Comparison of ENCODE assay signal across 12 cellular contexts in genomic region chr14:70780396-70781075, GRCh38. TPM values are rescaled to one million over a fixed set of nuclear protein-coding genes. Genes with fewer than 3 reads are reported as not detected.
DNase-seq lines count a peak whose midpoint lies in the region; ATAC-seq and TF ChIP-seq lines count a peak whose summit lies in the region.
"Had no signal": no experiment of that assay in that cellular context is flagged by ENCODE, and none has a peak within 500 bp of the region (broad histone marks: within the 10 kb centered on the region; RNA-seq: fewer than 3 reads in every experiment).

No MANE protein-coding gene starts in this region.

- intact Hi-C loops in sciatic nerve (cut with DNase I) = no loop called here
- intact Hi-C loops in activated CD4-positive, alpha-beta memory T cell treated with anti-CD3 and anti-CD28 coated beads for 36 hours (cut with micrococcal nuclease) = no loop called here

- peak; percentile 89 for DNase-seq in RPMI8226
- no peak for DNase-seq in sciatic nerve (ENCODE audit: low spot score)
- DNase-seq in effector memory CD4-positive, alpha-beta T cell = no peak
- no peak for DNase-seq in brain microvascular endothelial cell
- DNase-seq in activated gamma-delta T cell treated with Interleukin-2 at 50 U/mL for 16 hours = no peak
- no peak for DNase-seq in activated CD4-positive, alpha-beta memory T cell treated with anti-CD3 and anti-CD28 coated beads for 36 hours
- DNase-seq: NCI-H748 treated with DMSO at 0.1 percent for 48 hours had no signal

- H3K27me3 Mint-ChIP-seq in activated CD4-positive, alpha-beta memory T cell treated with anti-CD3 and anti-CD28 coated beads for 36 hours = no peaks in the 10 kb centered on the region
- H3K27me3 Mint-ChIP-seq: activated naive CD4-positive, alpha-beta T cell treated with anti-CD3 and anti-CD28 coated beads, Interleukin-2, amount 50 U/mL, for 24 hours had no signal

- H3K36me3 Mint-ChIP-seq in activated CD4-positive, alpha-beta memory T cell treated with anti-CD3 and anti-CD28 coated beads for 36 hours = no peaks in the 10 kb centered on the region
- H3K36me3 Mint-ChIP-seq: activated naive CD4-positive, alpha-beta T cell treated with anti-CD3 and anti-CD28 coated beads, Interleukin-2, amount 50 U/mL, for 24 hours had no signal

- no peak overlapping the region for H3K4me3 Mint-ChIP-seq in activated CD4-positive, alpha-beta memory T cell treated with anti-CD3 and anti-CD28 coated beads for 36 hours
- H3K4me3 Mint-ChIP-seq: activated naive CD4-positive, alpha-beta T cell treated with anti-CD3 and anti-CD28 coated beads, Interleukin-2, amount 50 U/mL, for 24 hours had no signal

- no peaks in the 10 kb centered on the region for H3K9me3 ChIP-seq in effector memory CD4-positive, alpha-beta T cell (ENCODE audit: control insufficient read depth, low read length)
- H3K9me3 ChIP-seq: gastrocnemius medialis had no signal

- no peak for TF ChIP-seq CTCF in brain microvascular endothelial cell (IDR thresholded peaks at IDR 0.05; ENCODE audit: low read depth, low read length, missing control alignments)

- no peak overlapping the region for H3K4me3 ChIP-seq in effector memory CD4-positive, alpha-beta T cell (ENCODE audit: insufficient read depth, low read depth, low read length, poor library complexity, severe bottlenecking)
- H3K4me3 ChIP-seq in brain microvascular endothelial cell (ENCODE audit: low read depth, low read length) = no peak overlapping the region
- H3K4me3 ChIP-seq: gastrocnemius medialis, skin epidermis had no signal

- no peaks in the 10 kb centered on the region for H3K27me3 ChIP-seq in effector memory CD4-positive, alpha-beta T cell (replicated peaks; ENCODE audit: control insufficient read depth, insufficient read depth, low read length, poor library complexity, severe bottlenecking)
- H3K27me3 ChIP-seq in brain microvascular endothelial cell (replicated peaks) = no peaks in the 10 kb centered on the region
- H3K27me3 ChIP-seq: gastrocnemius medialis had no signal

- in situ Hi-C loops in brain microvascular endothelial cell (cut with HindIII; ENCODE audit: low pct_ligation_motif_present, low sequenced_read_pairs) = no loop called here

- no peaks in the 10 kb centered on the region for H3K9me3 Mint-ChIP-seq in activated CD4-positive, alpha-beta memory T cell treated with anti-CD3 and anti-CD28 coated beads for 36 hours
- H3K9me3 Mint-ChIP-seq: activated naive CD4-positive, alpha-beta T cell treated with anti-CD3 and anti-CD28 coated beads, Interleukin-2, amount 50 U/mL, for 24 hours had no signal

- H3K4me1 ChIP-seq in effector memory CD4-positive, alpha-beta T cell (ENCODE audit: control insufficient read depth, insufficient read depth, low read length, poor library complexity, severe bottlenecking) = peaks cover 7% of the 10 kb centered on the region

- CTCF ChIA-PET in activated CD4-positive, alpha-beta memory T cell treated with anti-CD3 and anti-CD28 coated beads for 36 hours (lab: Charles Lee) = interaction anchor here (1.1 kb wide), 1 partner anchor 10 kb away, joined by 3 read pairs; no protein-coding TSS in a partner anchor

- no peak overlapping the region for H3K27ac ChIP-seq in effector memory CD4-positive, alpha-beta T cell (ENCODE audit: insufficient read depth, low read length, poor library complexity, severe bottlenecking)
- H3K27ac ChIP-seq in brain microvascular endothelial cell = no peak overlapping the region
- H3K27ac ChIP-seq: skin epidermis had no signal

- H3K36me3 ChIP-seq in effector memory CD4-positive, alpha-beta T cell (ENCODE audit: control insufficient read depth, insufficient read depth, low read length) = no peaks in the 10 kb centered on the region
- H3K36me3 ChIP-seq in brain microvascular endothelial cell (replicated peaks) = no peaks in the 10 kb centered on the region
- H3K36me3 ChIP-seq: gastrocnemius medialis had no signal

- no peak overlapping the region for H3K27ac Mint-ChIP-seq in activated CD4-positive, alpha-beta memory T cell treated with anti-CD3 and anti-CD28 coated beads for 36 hours
- H3K27ac Mint-ChIP-seq: activated naive CD4-positive, alpha-beta T cell treated with anti-CD3 and anti-CD28 coated beads, Interleukin-2, amount 50 U/mL, for 24 hours had no signal

- peaks cover 10% of the 10 kb centered on the region for H3K4me1 Mint-ChIP-seq in activated CD4-positive, alpha-beta memory T cell treated with anti-CD3 and anti-CD28 coated beads for 36 hours (ENCODE audit: low read depth)

- peak; percentile 59 for ATAC-seq in GM19023 (IDR thresholded peaks at IDR 0.05; ENCODE audit: unreplicated experiment)
- ATAC-seq in HG03135 (IDR thresholded peaks at IDR 0.05; ENCODE audit: unreplicated experiment) = peak; percentile 76
- peak; percentile 46 for ATAC-seq in sciatic nerve

- POLR2A ChIA-PET in activated CD4-positive, alpha-beta memory T cell treated with anti-CD3 and anti-CD28 coated beads for 36 hours (lab: Charles Lee) = no interaction called here

RNA-seq across cellular contexts. Expression of gene MAP3K9, which starts 28.8 kb away (rescaled TPM):
- 0.36 TPM for total RNA-seq in sciatic nerve
- 1 to 10 TPM; 5.9 to 6.3 TPM for total RNA-seq in activated CD4-positive, alpha-beta memory T cell treated with anti-CD3 and anti-CD28 coated beads for 36 hours
